2 cellular contexts compared by ENCODE assay signal in the genomic region with DNA sequence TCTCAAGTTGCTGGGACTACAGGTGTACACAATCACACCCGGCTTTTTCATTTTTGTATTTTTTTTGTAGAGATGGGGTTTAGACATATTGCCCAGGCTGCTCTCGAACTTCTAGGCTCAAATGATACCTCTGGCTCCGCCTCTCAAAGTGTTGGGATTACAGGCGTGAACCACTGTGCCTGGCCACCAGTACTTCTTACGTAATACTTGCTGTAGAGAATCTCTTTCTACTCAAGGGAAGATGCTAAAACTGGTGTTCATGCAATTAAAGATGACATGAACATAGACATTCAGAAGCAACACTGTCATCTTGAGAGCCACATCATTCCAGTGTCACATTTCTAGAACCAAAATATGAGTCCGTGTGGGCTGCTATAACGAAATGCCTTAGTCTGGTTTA.
TF ChIP-seq lines count a peak whose summit lies in the region.

No MANE protein-coding gene starts in this region.

TF ChIP-seq in Ishikawa, 13 proteins besides CTCF, POLR2A, EP300 and RAD21:
- 0 out of 2 replicates have a peak, but pooled peaks have one; percentile 8 for TF ChIP-seq CEBPB (IDR thresholded peaks at IDR 0.05)
- no peak for TF ChIP-seq FOXM1 (IDR thresholded peaks at IDR 0.05; ENCODE audit: borderline replicate concordance, low read depth)
- no peak for TF ChIP-seq ZBTB7A (IDR thresholded peaks at IDR 0.05; ENCODE audit: low read depth)
- no peak for TF ChIP-seq REST (IDR thresholded peaks at IDR 0.05; ENCODE audit: low read depth)
- TF ChIP-seq, protein P1, sequence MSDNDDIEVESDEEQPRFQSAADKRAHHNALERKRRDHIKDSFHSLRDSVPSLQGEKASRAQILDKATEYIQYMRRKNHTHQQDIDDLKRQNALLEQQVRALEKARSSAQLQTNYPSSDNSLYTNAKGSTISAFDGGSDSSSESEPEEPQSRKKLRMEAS (IDR thresholded peaks at IDR 0.05) = no peak
- no peak for TF ChIP-seq TEAD4 (IDR thresholded peaks at IDR 0.05)
- TF ChIP-seq YY1 (IDR thresholded peaks at IDR 0.05; ENCODE audit: low read depth) = no peak
- TF ChIP-seq NFIC (IDR thresholded peaks at IDR 0.05) = no peak

TF ChIP-seq in K562, 482 proteins besides CTCF, POLR2A, EP300 and RAD21:
- TF ChIP-seq ZNF3 (CRISPR knock-in tag; IDR thresholded peaks at IDR 0.05) = no peak
- no peak for TF ChIP-seq SRF (CRISPR knock-in tag; IDR thresholded peaks at IDR 0.05)
- no peak for TF ChIP-seq CEBPG (CRISPR knock-in tag; IDR thresholded peaks at IDR 0.05)
- peak; percentile 40 to 66; a peak in 2 of 4 replicates for TF ChIP-seq CEBPG (tag; conservative IDR thresholded peaks at IDR 0.05 in 1 of 2, IDR thresholded peaks at IDR 0.05 in 1 of 2)
- no peak for TF ChIP-seq PTBP1 (IDR thresholded peaks at IDR 0.05; ENCODE audit: low read depth, low read length)
- TF ChIP-seq ZNF707 (CRISPR knock-in tag; conservative IDR thresholded peaks at IDR 0.05) = no peak
- no peak for TF ChIP-seq SRSF7 (optimal IDR thresholded peaks at IDR 0.05; ENCODE audit: low read depth, low read length)
- 0 out of 2 replicates have a peak, but pooled peaks have one; percentile 29 for TF ChIP-seq SUPT5H (IDR thresholded peaks at IDR 0.05)
- peak; percentile 78 for TF ChIP-seq CEBPB (tag; IDR thresholded peaks at IDR 0.05)
- TF ChIP-seq ZNF740 (CRISPR knock-in tag; IDR thresholded peaks at IDR 0.05) = no peak
- TF ChIP-seq ZNF740 (tag; IDR thresholded peaks at IDR 0.05) = no peak
- no peak for TF ChIP-seq ZNF121 (CRISPR knock-in tag; conservative IDR thresholded peaks at IDR 0.05)
- TF ChIP-seq BACH1 (tag; IDR thresholded peaks at IDR 0.05) = no peak
